ENCODE assay signal across 8 cellular contexts in the genomic region with DNA sequence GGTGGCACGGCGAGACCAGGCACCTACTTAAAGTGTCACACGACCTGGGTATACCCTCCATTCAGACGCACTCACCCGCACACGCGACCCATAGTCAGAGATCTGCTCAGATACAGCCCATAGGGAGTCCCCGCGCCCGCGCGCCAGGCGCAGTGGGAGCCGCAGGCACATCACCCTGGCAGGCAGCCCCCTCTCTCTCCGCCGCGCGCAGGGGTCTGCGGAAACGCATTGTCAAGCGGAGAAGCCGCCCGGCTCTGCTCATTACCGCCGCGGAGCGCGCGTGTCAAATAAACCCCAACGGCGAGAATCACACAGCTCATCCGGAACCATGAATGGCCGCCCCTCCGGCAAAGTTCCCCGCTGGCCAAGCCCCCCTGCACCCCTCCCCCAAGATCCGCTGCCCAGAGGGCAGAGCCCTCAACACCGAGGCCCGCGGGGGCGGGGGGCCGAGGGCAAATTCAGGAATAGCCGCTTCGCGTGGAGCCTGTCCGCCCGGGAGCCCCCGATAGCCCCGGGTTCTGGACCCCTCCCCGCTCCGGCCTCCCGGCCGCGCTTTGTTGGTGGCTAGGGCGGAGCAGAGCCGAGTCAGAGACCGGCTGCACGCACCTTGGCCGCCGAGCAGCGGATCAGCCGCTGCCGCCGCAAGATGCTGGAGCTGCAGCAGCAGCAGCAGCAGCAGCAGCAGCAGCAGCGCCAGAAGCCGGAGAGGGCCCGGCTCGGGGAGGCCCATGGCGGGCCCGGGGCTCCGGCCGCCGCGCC. TPM values are rescaled to one million over a fixed set of nuclear protein-coding genes. Genes with fewer than 3 reads are reported as not detected.
DNase-seq lines count a peak whose midpoint lies in the region; ATAC-seq, FAIRE-seq and TF ChIP-seq lines count a peak whose summit lies in the region.

No MANE protein-coding gene starts in this region.

- peaks cover 43% of the 10 kb centered on the region for H3K4me1 Mint-ChIP-seq in activated CD8-positive, alpha-beta memory T cell treated with anti-CD3 and anti-CD28 coated beads, Interleukin-2, amount 10 ng/mL, durations not matched to agents 7 days and 5 days
- peaks cover 38% of the 10 kb centered on the region for H3K4me1 Mint-ChIP-seq in nephron progenitor cell

- H3K4me3 ChIP-seq in thymus (ENCODE audit: low read length): peak overlapping the region; percentile 65

- H3K36me3 ChIP-seq in thymus (ENCODE audit: control insufficient read depth, insufficient read depth): no peaks in the 10 kb centered on the region

- DNase-seq in GM12891 (ENCODE audit: insufficient read length, low spot score) (no peak), NCI-H748 (lab: John Stamatoyannopoulos, UW; ENCODE audit: unreplicated experiment) (peak; percentile 75), erythroblast (lab: John Stamatoyannopoulos, UW) (peak; percentile 49 to 54), nephron progenitor cell (peak; percentile 70)
- DNase-seq in activated CD8-positive, alpha-beta memory T cell treated with anti-CD3 and anti-CD28 coated beads, Interleukin-2, amount 10 ng/mL, durations not matched to agents 7 days and 5 days: peak; percentile 77

- peak; percentile 66 for FAIRE-seq in GM12891 (lab: Jason Lieb, UNC)

- peaks cover 6% of the 10 kb centered on the region for H3K4me1 ChIP-seq in thymus (ENCODE audit: control insufficient read depth, insufficient read depth, low read length)

- WGBS in thymus: under 1% methylated on average over 73 of the region's 73 CpGs

- ATAC-seq in HG02759 (IDR thresholded peaks at IDR 0.05; ENCODE audit: unreplicated experiment) (peak; percentile 3), HG02763 (IDR thresholded peaks at IDR 0.05; ENCODE audit: unreplicated experiment) (no peak)
- peak; percentile 7 for ATAC-seq in activated CD8-positive, alpha-beta memory T cell treated with anti-CD3 and anti-CD28 coated beads, Interleukin-2, amount 10 ng/mL, durations not matched to agents 7 days and 5 days

- H3K27ac ChIP-seq in thymus (ENCODE audit: low read depth): peak overlapping the region; percentile 38

- TF ChIP-seq POLR2A in GM12891 (IDR thresholded peaks at IDR 0.05; ENCODE audit: low read depth, low read length) (no peak), erythroblast (IDR thresholded peaks at IDR 0.05; ENCODE audit: low read length) (no peak)

- H3K4me3 Mint-ChIP-seq in activated CD8-positive, alpha-beta memory T cell treated with anti-CD3 and anti-CD28 coated beads, Interleukin-2, amount 10 ng/mL, durations not matched to agents 7 days and 5 days: peak overlapping the region; percentile 95
- H3K4me3 Mint-ChIP-seq in nephron progenitor cell: peak overlapping the region; percentile 90

- CTCF ChIA-PET in activated CD8-positive, alpha-beta memory T cell treated with anti-CD3 and anti-CD28 coated beads, Interleukin-2, amount 10 ng/mL, durations not matched to agents 7 days and 5 days (lab: Charles Lee): interaction anchor here (1.8 to 2.1 kb wide), 2 partner anchors 41 to 66 kb away, joined by 4 to 6 read pairs; no protein-coding TSS in a partner anchor

- no peaks in the 10 kb centered on the region for H3K9me3 Mint-ChIP-seq in activated CD8-positive, alpha-beta memory T cell treated with anti-CD3 and anti-CD28 coated beads, Interleukin-2, amount 10 ng/mL, durations not matched to agents 7 days and 5 days (ENCODE audit: low read depth)
- no peaks in the 10 kb centered on the region for H3K9me3 Mint-ChIP-seq in nephron progenitor cell

- H3K27ac Mint-ChIP-seq in activated CD8-positive, alpha-beta memory T cell treated with anti-CD3 and anti-CD28 coated beads, Interleukin-2, amount 10 ng/mL, durations not matched to agents 7 days and 5 days: peak overlapping the region; percentile 98
- no peak overlapping the region for H3K27ac Mint-ChIP-seq in nephron progenitor cell

- no peaks in the 10 kb centered on the region for H3K9me3 ChIP-seq in thymus (ENCODE audit: control insufficient read depth)

- no peak for TF ChIP-seq CTCF in nephron progenitor cell (IDR thresholded peaks at IDR 0.05)

- no peaks in the 10 kb centered on the region for H3K27me3 Mint-ChIP-seq in activated CD8-positive, alpha-beta memory T cell treated with anti-CD3 and anti-CD28 coated beads, Interleukin-2, amount 10 ng/mL, durations not matched to agents 7 days and 5 days
- peaks cover 4% of the 10 kb centered on the region for H3K27me3 Mint-ChIP-seq in nephron progenitor cell (ENCODE audit: low read depth, poor library complexity)

- H3K36me3 Mint-ChIP-seq in activated CD8-positive, alpha-beta memory T cell treated with anti-CD3 and anti-CD28 coated beads, Interleukin-2, amount 10 ng/mL, durations not matched to agents 7 days and 5 days: peaks cover 20% of the 10 kb centered on the region
- peaks cover 8% of the 10 kb centered on the region for H3K36me3 Mint-ChIP-seq in nephron progenitor cell (ENCODE audit: low read depth)

- H3K27me3 ChIP-seq in thymus (ENCODE audit: control insufficient read depth, insufficient read depth): no peaks in the 10 kb centered on the region

TF ChIP-seq in GM12891, 5 proteins besides CTCF, POLR2A, EP300 and RAD21:
- TF ChIP-seq SPI1 (IDR thresholded peaks at IDR 0.05; ENCODE audit: low read depth, low read length) (no peak), PAX5 (IDR thresholded peaks at IDR 0.05; ENCODE audit: insufficient read depth, low read length, severe bottlenecking) (no peak), TAF1 (IDR thresholded peaks at IDR 0.05; ENCODE audit: low read depth, low read length) (no peak), POLR2AphosphoS5 (IDR thresholded peaks at IDR 0.05; ENCODE audit: low read depth, low read length) (no peak), POU2F2 (IDR thresholded peaks at IDR 0.05; ENCODE audit: low read depth, low read length) (no peak)

RNA-seq across cellular contexts. Expression of gene LRP8, which starts 0.5 kb away (rescaled TPM):
- 8.8 TPM for polyA plus RNA-seq in GM12891 (2012; ENCODE audit: low read depth, missing spikeins)
- 10 to 100 TPM; 65.1 to 82.5 TPM for total RNA-seq in activated CD8-positive, alpha-beta memory T cell treated with anti-CD3 and anti-CD28 coated beads, Interleukin-2, amount 10 ng/mL, durations not matched to agents 7 days and 5 days
- polyA plus RNA-seq in thymus: 1.7 TPM
